Comparison of ENCODE assay signal across 30 cellular contexts in the genomic region with DNA sequence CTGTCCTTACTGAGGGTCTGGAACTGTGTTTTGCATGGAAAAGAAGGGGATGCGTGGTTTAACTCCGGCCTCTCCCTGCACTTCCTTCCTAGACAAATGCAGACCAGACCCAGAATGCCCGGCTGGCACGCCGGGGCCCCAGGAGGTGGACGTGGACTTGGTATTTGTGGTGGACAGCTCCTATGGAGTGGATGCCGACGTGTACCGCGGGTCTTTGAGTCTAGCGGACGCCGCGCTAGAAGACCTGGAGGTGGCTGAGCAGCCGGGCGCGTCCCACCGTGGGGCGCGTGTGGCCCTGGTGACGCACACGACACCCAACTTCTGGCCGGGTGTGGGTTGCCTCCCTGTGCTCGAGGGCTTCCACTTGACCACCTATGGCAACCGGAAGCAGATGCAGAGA.
"Had no signal": no experiment of that assay in that cellular context is flagged by ENCODE, and none has a peak within 500 bp of the region (broad histone marks: within the 10 kb centered on the region; RNA-seq: fewer than 3 reads in every experiment).

No MANE protein-coding gene starts in this region.

- ATAC-seq: activated CD4-positive, alpha-beta T cell treated with anti-CD3 and anti-CD28 coated beads for 36 hours; activated CD8-positive, alpha-beta memory T cell treated with anti-CD3 and anti-CD28 coated beads, Interleukin-2, amount 10 ng/mL, durations not matched to agents 7 days and 5 days; activated CD8-positive, alpha-beta T cell treated with anti-CD3 and anti-CD28 coated beads, Interleukin-2, amount 10 ng/mL, durations not matched to agents 7 days and 5 days; activated naive CD8-positive, alpha-beta T cell treated with anti-CD3 and anti-CD28 coated beads, Interleukin-2, amount 50 U/mL, for 24 hours; foreskin keratinocyte; gastrocnemius medialis had no signal

- DNase-seq: activated CD4-positive, alpha-beta memory T cell treated with anti-CD3 and anti-CD28 coated beads for 36 hours; activated CD4-positive, alpha-beta T cell treated with anti-CD3 and anti-CD28 coated beads for 36 hours; activated CD4-positive, alpha-beta T cell treated with anti-CD3 and anti-CD28 coated beads, Interleukin-2, amount 10 ng/mL, durations not matched to agents 24 days and 14 days; activated CD4-positive, CD25-positive, alpha-beta regulatory T cell; activated CD4-positive, CD25-positive, alpha-beta regulatory T cell treated with anti-CD3 and anti-CD28 coated beads, Interleukin-2, amount 50 U/mL, for 72 hours; activated CD8-positive, alpha-beta memory T cell treated with anti-CD3 and anti-CD28 coated beads, Interleukin-2, amount 10 ng/mL, durations not matched to agents 7 days and 5 days; activated CD8-positive, alpha-beta memory T cell treated with anti-CD3 and anti-CD28 coated beads, Interleukin-2, amount 50 U/mL, for 4 hours; activated CD8-positive, alpha-beta T cell treated with anti-CD3 and anti-CD28 coated beads, Interleukin-2, amount 10 ng/mL, durations not matched to agents 7 days and 5 days; activated effector memory CD4-positive, alpha-beta T cell treated with anti-CD3 and anti-CD28 coated beads, Interleukin-2, amount 50 U/mL, for 16 hours; activated naive CD4-positive, alpha-beta T cell treated with anti-CD3 and anti-CD28 coated beads for 36 hours; activated naive CD8-positive, alpha-beta T cell treated with anti-CD3 and anti-CD28 coated beads for 36 hours; activated naive CD8-positive, alpha-beta T cell treated with anti-CD3 and anti-CD28 coated beads, Interleukin-2, amount 50 U/mL, for 24 hours; activated T-cell treated with anti-CD3 and anti-CD28 coated beads, Interleukin-2, amount 50 U/mL, for 1 hour; activated T-cell treated with anti-CD3 and anti-CD28 coated beads, Interleukin-2, amount 50 U/mL, for 48 hours; adrenal gland; amygdala; central memory CD4-positive, alpha-beta T cell; cerebellar nuclear complex; dorsolateral prefrontal cortex; effector memory CD4-positive, alpha-beta T cell; erythroblast; foreskin keratinocyte; gastrocnemius medialis; glutamatergic neuron; T-helper 2 cell had no signal

- H3K27me3 ChIP-seq: ascending aorta, breast epithelium, cardiac muscle cell, dorsolateral prefrontal cortex, esophagus muscularis mucosa, foreskin keratinocyte, gastrocnemius medialis had no signal

- H3K4me3 ChIP-seq: adrenal gland, ascending aorta, breast epithelium, cardiac muscle cell, coronary artery, dorsolateral prefrontal cortex, esophagus muscularis mucosa, gastrocnemius medialis had no signal

- H3K9me3 ChIP-seq: adrenal gland, ascending aorta, breast epithelium, esophagus muscularis mucosa, gastrocnemius medialis had no signal

- H3K4me1 ChIP-seq: ascending aorta, breast epithelium, foreskin keratinocyte, gastrocnemius medialis had no signal

- H3K27ac ChIP-seq: adrenal gland, ascending aorta, breast epithelium, cardiac muscle cell, coronary artery, dorsolateral prefrontal cortex, esophagus muscularis mucosa, foreskin keratinocyte, gastrocnemius medialis had no signal

- H3K36me3 ChIP-seq: adrenal gland, ascending aorta, breast epithelium, cardiac muscle cell, esophagus muscularis mucosa, gastrocnemius medialis had no signal
